In the genomic region with DNA sequence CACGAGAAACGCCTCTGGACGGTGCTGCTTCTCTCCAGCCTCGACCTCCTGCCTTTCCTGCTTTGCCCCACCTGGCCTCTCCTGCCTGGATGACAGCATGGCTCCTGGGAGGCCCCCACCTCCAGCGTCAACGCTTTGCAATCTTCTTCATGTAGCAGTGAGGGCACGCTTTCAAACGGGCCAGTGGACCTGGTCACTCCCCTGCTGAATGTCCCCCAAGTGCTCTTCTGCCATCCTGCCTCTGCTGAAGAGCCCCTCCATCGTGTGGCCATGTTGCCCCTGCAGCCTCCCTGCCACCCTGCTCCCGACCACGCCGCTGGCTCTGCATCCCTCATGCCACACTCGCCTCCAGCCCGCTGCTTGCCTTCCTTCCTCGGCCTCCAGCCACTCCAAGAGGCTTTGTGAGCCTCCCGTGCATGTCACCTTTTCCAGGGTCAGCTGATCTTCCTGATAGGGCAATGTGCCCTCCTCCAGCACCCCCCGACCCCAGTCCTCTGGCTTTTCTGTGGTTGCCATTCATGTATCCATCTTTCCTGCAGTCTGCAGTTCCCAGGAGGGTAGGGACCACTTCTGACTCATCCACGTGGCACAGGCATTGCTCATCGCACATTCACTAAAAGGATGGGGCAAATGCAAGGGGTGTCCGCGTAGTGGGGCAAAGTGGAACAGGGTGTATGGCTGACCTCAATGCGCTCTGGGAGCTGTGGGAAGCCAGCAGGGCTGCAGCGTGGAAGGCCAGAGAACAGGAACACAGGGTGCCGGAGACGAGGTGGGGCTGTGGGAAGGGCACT, we compare ENCODE assay signal across 18 cellular contexts.
DNase-seq lines count a peak whose midpoint lies in the region; ATAC-seq and TF ChIP-seq lines count a peak whose summit lies in the region.
"Had no signal": no experiment of that assay in that cellular context is flagged by ENCODE, and none has a peak within 500 bp of the region (broad histone marks: within the 10 kb centered on the region; RNA-seq: fewer than 3 reads in every experiment).

No MANE protein-coding gene starts in this region.

- H3K36me3 ChIP-seq in RWPE2 (ENCODE audit: low read depth) (no peaks in the 10 kb centered on the region), aorta (ENCODE audit: control insufficient read depth in 1 of 2, insufficient read depth in 2 of 2, low read length in 1 of 2) (no peaks in the 10 kb centered on the region)

- no peaks in the 10 kb centered on the region for H3K9me3 ChIP-seq in RWPE2 (ENCODE audit: severe bottlenecking)
- no peaks in the 10 kb centered on the region for H3K9me3 ChIP-seq in aorta (ENCODE audit: control insufficient read depth, low read length)
- H3K9me3 ChIP-seq: esophagus muscularis mucosa, suprapubic skin had no signal

- intact Hi-C loops in aorta (cut with DNase I) = no loop called here

- no peak overlapping the region for H3K4me3 ChIP-seq in RWPE2 (ENCODE audit: severe bottlenecking)
- no peak overlapping the region for H3K4me3 ChIP-seq in fibroblast of mammary gland (ENCODE audit: control insufficient read depth, low read depth, low read length)
- H3K4me3 ChIP-seq in aorta (ENCODE audit: low read length in 2 of 2) = no peak overlapping the region
- H3K4me3 ChIP-seq: esophagus muscularis mucosa, hepatocyte, PC-9, suprapubic skin had no signal

- peak; percentile 85 for ATAC-seq in RWPE2 (ENCODE audit: low read depth)
- ATAC-seq in aorta (ENCODE audit: low FRiP score) = no peak
- ATAC-seq: activated T-helper 17 cell treated with anti-CD3 and anti-CD28 coated beads, Interleukin-2, amount 50 U/mL, for 72 hours had no signal

- H3K4me1 ChIP-seq in RWPE2 (ENCODE audit: insufficient read depth, poor library complexity, severe bottlenecking) (peaks cover 6% of the 10 kb centered on the region), aorta (ENCODE audit: control insufficient read depth in 1 of 2, insufficient read depth in 2 of 2, low read length in 2 of 2) (no peaks in the 10 kb centered on the region)

- H3K27me3 ChIP-seq in RWPE2 (ENCODE audit: insufficient read depth, poor library complexity, severe bottlenecking) = no peaks in the 10 kb centered on the region
- no peaks in the 10 kb centered on the region for H3K27me3 ChIP-seq in aorta (ENCODE audit: control insufficient read depth in 1 of 2, insufficient read depth in 2 of 2, low read length in 1 of 2)
- H3K27me3 ChIP-seq: esophagus muscularis mucosa, hepatocyte, suprapubic skin had no signal

- TF ChIP-seq CTCF in RWPE2 (IDR thresholded peaks at IDR 0.05; ENCODE audit: poor library complexity, severe bottlenecking) (no peak), fibroblast of mammary gland (conservative IDR thresholded peaks at IDR 0.05; ENCODE audit: control insufficient read depth, insufficient read depth, low read depth, low read length) (no peak)

- H3K27ac ChIP-seq in RWPE2 (ENCODE audit: poor library complexity, severe bottlenecking) (no peak overlapping the region), aorta (ENCODE audit: low read depth in 1 of 2, low read length in 2 of 2) (no peak overlapping the region)
- H3K27ac ChIP-seq: esophagus muscularis mucosa, hepatocyte, PC-9, suprapubic skin had no signal

- DNase-seq in 8988T = peak; percentile 60
- peak; percentile 38 for DNase-seq in EH (ENCODE audit: low read depth)
- DNase-seq in RWPE2 (ENCODE audit: low spot score) = no peak
- peak; percentile 57 for DNase-seq in fibroblast of mammary gland (ENCODE audit: low read depth)
- no peak for DNase-seq in COR-L47 (lab: John Stamatoyannopoulos, UW)
- no peak for DNase-seq in aorta
- no peak for DNase-seq in NCI-H1048 (lab: John Stamatoyannopoulos, UW)
- DNase-seq in NCI-H2029 (lab: John Stamatoyannopoulos, UW) = no peak
- DNase-seq: anterior cingulate cortex; H7; NCI-H1092; NCI-H774; stimulated activated CD4-positive, alpha-beta T cell treated with anti-CD3 and anti-CD28 coated beads, Interleukin-2, amount 100 ng/mL, for 48 hours had no signal

- WGBS in aorta, 2 donors = 93% methylated on average over 25 of the region's 25 CpGs

Comparison
In these comparisons a context has a peak if more than half of its experiments do, and no peak if none do; other contexts are left out.
1. DNase-seq: peak in 8988T (single experiment), EH (single experiment) and fibroblast of mammary gland (single experiment); none in RWPE2 (single experiment), COR-L47 (single experiment), aorta (0 of 2), NCI-H1048 (single experiment) and NCI-H2029 (single experiment).